In the genomic region with DNA sequence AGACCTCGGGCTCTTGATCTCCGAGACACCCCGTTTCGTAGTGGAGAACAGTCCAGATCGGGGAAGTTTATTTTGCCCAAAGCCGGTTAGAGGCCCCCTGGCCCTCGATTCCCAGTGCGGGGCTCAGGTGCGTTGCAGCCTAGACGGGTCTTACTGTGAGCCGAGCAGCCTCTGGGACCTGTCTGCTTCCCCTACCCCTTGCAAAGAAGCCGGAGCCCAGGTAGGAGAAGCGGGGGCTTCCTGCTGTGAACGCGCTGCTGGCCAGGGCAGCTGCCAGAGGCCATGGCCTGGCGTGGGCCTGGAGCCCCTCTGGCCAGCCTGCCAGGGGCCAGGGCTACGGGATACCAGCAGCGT, we compare ENCODE assay signal across 8 cellular contexts. TPM values are rescaled to one million over a fixed set of nuclear protein-coding genes. Genes with fewer than 3 reads are reported as not detected.
DNase-seq lines count a peak whose midpoint lies in the region; ATAC-seq and TF ChIP-seq lines count a peak whose summit lies in the region.

No MANE protein-coding gene starts in this region.

- WGBS in esophagus, 2 donors = 6 to 7% methylated on average over 18 of the region's 18 CpGs
- WGBS in psoas muscle, 3 donors = 3 to 13% (median 5%) methylated on average over 16 to 18 of the region's 18 CpGs

- ATAC-seq in psoas muscle = peak in 1 of 4 donors; percentile 9
- no peak for ATAC-seq in GM19351 (IDR thresholded peaks at IDR 0.05; ENCODE audit: unreplicated experiment)
- no peak for ATAC-seq in GM18907 (IDR thresholded peaks at IDR 0.05; ENCODE audit: unreplicated experiment)

- intact Hi-C loops in psoas muscle (cut with DNase I) = no loop called here

- CTCF ChIA-PET in RWPE1 (lab: Yijun Ruan, JAX) = interaction anchor here (0.7 kb wide), 1 partner anchor 62 kb away, joined by 3 read pairs; no protein-coding TSS in a partner anchor

- DNase-seq in Daoy (ENCODE audit: low read depth) (peak; percentile 24), RWPE1 (ENCODE audit: low spot score) (no peak), psoas muscle (no peak), cerebellar cortex (ENCODE audit: low spot score) (no peak), WERI-Rb-1 (no peak)

- H3K27ac ChIP-seq in RWPE1 (peak overlapping the region; percentile 98), esophagus (ENCODE audit: low read depth in 2 of 2, low read length in 1 of 2) (peak overlapping the region; percentile 97 to 98), psoas muscle (peak overlapping the region; percentile 81), WERI-Rb-1 (no peak overlapping the region)

- POLR2A ChIA-PET in RWPE1 (lab: Yijun Ruan, JAX; ENCODE audit: low non-redundant PET) = no interaction called here

- H3K36me3 ChIP-seq in esophagus (ENCODE audit: control insufficient read depth in 2 of 2, insufficient read depth in 2 of 2, low read length in 1 of 2) (peaks cover 0 to 2% of the 10 kb centered on the region in 2 donors), psoas muscle (ENCODE audit: insufficient read depth in 1 of 2, low read depth in 1 of 2) (no peaks in the 10 kb centered on the region), WERI-Rb-1 (no peaks in the 10 kb centered on the region)

- H3K4me3 ChIP-seq in esophagus (ENCODE audit: low read depth in 1 of 2, low read length in 2 of 2) (peak overlapping the region; percentile 84 to 95), psoas muscle (peak overlapping the region; percentile 82), WERI-Rb-1 (ENCODE audit: low read depth, low read length) (no peak overlapping the region)

- H3K27me3 ChIP-seq in esophagus (ENCODE audit: control insufficient read depth in 1 of 2, insufficient read depth in 2 of 2, low read length in 2 of 2) (no peaks in the 10 kb centered on the region), psoas muscle (ENCODE audit: insufficient read depth in 3 of 3, low read length in 2 of 3) (no peaks in the 10 kb centered on the region), WERI-Rb-1 (ENCODE audit: insufficient read depth, low read depth, severe bottlenecking) (no peaks in the 10 kb centered on the region)

- H3K4me1 ChIP-seq in esophagus (ENCODE audit: control insufficient read depth in 2 of 2, insufficient read depth in 2 of 2, low read length in 1 of 2) = peaks cover 3 to 32% of the 10 kb centered on the region in 2 donors
- peaks cover 9% of the 10 kb centered on the region for H3K4me1 ChIP-seq in psoas muscle

- no peaks in the 10 kb centered on the region for H3K9me3 ChIP-seq in esophagus (ENCODE audit: control insufficient read depth in 2 of 2, insufficient read depth in 1 of 2, low read depth in 1 of 2, low read length in 1 of 2)
- H3K9me3 ChIP-seq in psoas muscle = no peaks in the 10 kb centered on the region
- no peaks in the 10 kb centered on the region for H3K9me3 ChIP-seq in WERI-Rb-1 (ENCODE audit: severe bottlenecking)

- no peak for TF ChIP-seq CTCF in RWPE1 (conservative IDR thresholded peaks at IDR 0.05; ENCODE audit: low read depth)
- TF ChIP-seq CTCF in psoas muscle (IDR thresholded peaks at IDR 0.05) = no peak
- TF ChIP-seq CTCF in WERI-Rb-1 (IDR thresholded peaks at IDR 0.05; ENCODE audit: low read depth, low read length) = no peak

RNA-seq across cellular contexts. Expression of a gene that starts 0.6 kb away (rescaled TPM):
- total RNA-seq in Daoy (2014; rRNA removed; shearing (Covaris generic)) = 178 and 230 TPM in 2 replicates
- polyA plus RNA-seq in esophagus (100 to 1,000 TPM; 660 to 791 TPM), psoas muscle (100 to 1,000 TPM in 2 of 3 donors, 10 to 100 TPM in 1; 74.8 to 148 (median 101) TPM)
- 10 to 100 TPM; 35.8 to 69.9 (median 59.5) TPM for total RNA-seq in psoas muscle

RNA-seq across cellular contexts. Expression of a gene that starts 8.8 kb away (rescaled TPM):
- 20.2 and 30.6 TPM in 2 replicates for total RNA-seq in Daoy (2014; rRNA removed; shearing (Covaris generic))
- polyA plus RNA-seq in esophagus = 10 to 100 TPM; 10.2 to 16.6 TPM
- 10 to 100 TPM; 14.8 to 21.7 (median 16.9) TPM for total RNA-seq in psoas muscle
- 10 to 100 TPM; 21.9 to 33.4 (median 23.4) TPM for polyA plus RNA-seq in psoas muscle

RNA-seq across cellular contexts. Expression of a gene that starts 35.0 kb away (rescaled TPM):
- total RNA-seq in Daoy (2014; rRNA removed; shearing (Covaris generic)) = 49.1 and 61.1 TPM in 2 replicates
- polyA plus RNA-seq in esophagus (10 to 100 TPM; 79.5 to 96.4 TPM), psoas muscle (10 to 100 TPM in 2 of 3 donors, 1 to 10 TPM in 1; 9.9 to 20.7 (median 17.5) TPM)
- 10 to 100 TPM; 12.3 to 15.1 (median 13.5) TPM for total RNA-seq in psoas muscle

RNA-seq across cellular contexts. Expression of a gene that starts 41.4 kb away (rescaled TPM):
- 11.5 and 14.4 TPM in 2 replicates for total RNA-seq in Daoy (2014; rRNA removed; shearing (Covaris generic))
- polyA plus RNA-seq in esophagus = 10 to 100 TPM; 11.4 to 18.5 TPM
- not detected for total RNA-seq in psoas muscle
- not detected for polyA plus RNA-seq in psoas muscle
